Comparison of ENCODE assay signal across 14 cellular contexts in the genomic region with DNA sequence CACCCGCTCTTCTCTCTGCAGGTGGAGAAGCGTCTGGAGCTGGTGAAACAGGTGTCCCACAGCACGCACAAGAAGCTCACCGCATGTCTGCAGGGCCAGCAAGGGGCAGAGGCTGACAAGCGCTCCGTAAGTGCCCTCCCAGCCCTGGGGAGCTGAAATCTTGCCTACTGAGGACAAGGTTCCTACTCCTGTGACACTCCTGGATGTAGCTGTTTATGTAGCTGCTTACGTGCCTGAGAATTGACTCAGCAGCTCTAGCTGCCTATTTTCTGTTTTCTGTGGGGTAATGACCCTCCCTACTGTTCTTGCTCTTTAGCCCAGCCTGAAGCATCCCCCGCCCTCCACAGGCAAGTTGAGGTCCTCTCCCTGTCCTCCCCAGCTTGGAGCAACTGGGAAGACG.
DNase-seq lines count a peak whose midpoint lies in the region; ATAC-seq, FAIRE-seq and TF ChIP-seq lines count a peak whose summit lies in the region.
"Had no signal": no experiment of that assay in that cellular context is flagged by ENCODE, and none has a peak within 500 bp of the region (broad histone marks: within the 10 kb centered on the region; RNA-seq: fewer than 3 reads in every experiment).

No MANE protein-coding gene starts in this region.

- H3K14ac ChIP-seq in IMR-90 (replicated peaks; ENCODE audit: low read depth, low read length) (no peak overlapping the region), neuronal stem cell (ENCODE audit: low read length) (peak overlapping the region; percentile 94)

- H2BK120ac ChIP-seq in IMR-90 (ENCODE audit: low read depth, low read length) (no peak overlapping the region), neuronal stem cell (ENCODE audit: low read depth, low read length) (no peak overlapping the region)

- H2AFZ ChIP-seq in IMR-90 (replicated peaks; ENCODE audit: low read length, poor library complexity), result no peak overlapping the region
- H2AFZ ChIP-seq in neuronal stem cell (ENCODE audit: low read length), result no peak overlapping the region

- FAIRE-seq in GM12892 (lab: Jason Lieb, UNC), result no peak
- FAIRE-seq: GM12878 had no signal

- H4K8ac ChIP-seq in IMR-90 (ENCODE audit: low read depth in 2 of 2, low read length in 2 of 2) (no peak overlapping the region), neuronal stem cell (ENCODE audit: low read depth, low read length) (no peak overlapping the region)

- no peak overlapping the region for H3K56ac ChIP-seq in IMR-90 (ENCODE audit: extremely low read depth, insufficient read depth, low read length)

- intact Hi-C loops in IMR-90 (cut with micrococcal nuclease), result no loop called here

- 81% methylated on average over 5 of the region's 9 CpGs; no CpG with 5 or more reads in 1 of the 2 experiments for WGBS in IMR-90 (ENCODE audit: extremely low coverage in 2 of 2, insufficient read length in 1 of 2), 2 experiments
- WGBS in neuronal stem cell (ENCODE audit: extremely low coverage in 2 of 2, insufficient read length in 2 of 2, insufficient replicate concordance in 1 of 2), 2 donors, result no CpG with 5 or more reads among the region's 9 CpGs

- CTCF ChIA-PET in IMR-90 (lab: Yijun Ruan, JAX), result no interaction called here

- H2BK15ac ChIP-seq in IMR-90 (ENCODE audit: low read depth, low read length) (no peak overlapping the region), neuronal stem cell (ENCODE audit: low read length) (no peak overlapping the region)

- ATAC-seq in IMR-90 (ENCODE audit: low read depth), result peak; percentile 46; the same call in 1 of the 2 replicates
- ATAC-seq: GM12878, HCT116 had no signal

- TF ChIP-seq CTCF in IMR-90 (conservative IDR thresholded peaks at IDR 0.05; ENCODE audit: low read depth, low read length), result no peak
- TF ChIP-seq CTCF in VCaP (conservative IDR thresholded peaks at IDR 0.05), result no peak
- TF ChIP-seq CTCF in coronary artery (IDR thresholded peaks at IDR 0.05), result no peak

- H3K4me1 ChIP-seq in IMR-90 (ENCODE audit: control insufficient read depth, insufficient read depth, low read length) (no peaks in the 10 kb centered on the region), neuronal stem cell (ENCODE audit: control insufficient read depth in 2 of 2, insufficient read depth in 1 of 2, low read depth in 1 of 2, low read length in 2 of 2) (peaks cover 0 to 12% of the 10 kb centered on the region in 2 donors)
- H3K4me1 ChIP-seq: BLaER1, Caco-2 had no signal

- H2BK20ac ChIP-seq in IMR-90 (ENCODE audit: low read depth, low read length), result no peak overlapping the region

- no peak overlapping the region for H3K9ac ChIP-seq in IMR-90 (ENCODE audit: low read depth, low read length)
- no peak overlapping the region for H3K9ac ChIP-seq in neuronal stem cell (ENCODE audit: low read depth, low read length, poor library complexity)
- H3K9ac ChIP-seq: BLaER1 had no signal

- no peak for TF ChIP-seq RAD21 in IMR-90 (IDR thresholded peaks at IDR 0.05; ENCODE audit: low read length)

- H2AK9ac ChIP-seq in IMR-90 (replicated peaks; ENCODE audit: low read depth, low read length, poor library complexity), result no peak overlapping the region

- H3K9me3 ChIP-seq in IMR-90 (ENCODE audit: control insufficient read depth, insufficient read depth, low read length) (no peaks in the 10 kb centered on the region; the same call in 1 of the 2 replicates), neuronal stem cell (replicated peaks in 1 of 2; ENCODE audit: control insufficient read depth in 2 of 2, insufficient read depth in 1 of 2, low read depth in 1 of 2, low read length in 2 of 2) (peaks cover 3 to 4% of the 10 kb centered on the region in 2 donors)
- H3K9me3 ChIP-seq: Caco-2 had no signal

- H3K9me1 ChIP-seq in IMR-90 (ENCODE audit: insufficient read depth, low read length), result no peaks in the 10 kb centered on the region

- no peak overlapping the region for H4K5ac ChIP-seq in IMR-90 (ENCODE audit: low read depth, low read length)

- dilution Hi-C loops in IMR-90 (cut with HindIII; ENCODE audit: low sequenced_read_pairs, unreplicated experiment), result no loop called here

- H3K27me3 ChIP-seq in IMR-90 (ENCODE audit: control insufficient read depth, insufficient read depth, low read length) (peaks cover 6% of the 10 kb centered on the region), neuronal stem cell (ENCODE audit: control insufficient read depth in 3 of 3, insufficient read depth in 3 of 3, low read depth in 1 of 3, low read length in 3 of 3) (no peaks in the 10 kb centered on the region)
- H3K27me3 ChIP-seq: BLaER1 had no signal

- POLR2A ChIA-PET in IMR-90 (lab: Charles Lee; ENCODE audit: unreplicated experiment), result no interaction called here

- in situ Hi-C loops in IMR-90 (cut with MboI; ENCODE audit: low sequenced_read_pairs), result no loop called here

- H3K4me3 ChIP-seq in IMR-90 (ENCODE audit: insufficient read depth, low read depth, low read length) (no peak overlapping the region), neuronal stem cell (ENCODE audit: low read length in 2 of 2) (no peak overlapping the region), coronary artery (no peak overlapping the region)
- H3K4me3 ChIP-seq: BLaER1, GM12878 had no signal

- H3K36me3 ChIP-seq in IMR-90 (ENCODE audit: control insufficient read depth, insufficient read depth, low read length), result no peaks in the 10 kb centered on the region
- H3K36me3 ChIP-seq in neuronal stem cell (replicated peaks in 1 of 2; ENCODE audit: control insufficient read depth in 2 of 2, insufficient read depth in 2 of 2, low read length in 2 of 2), result no peaks in the 10 kb centered on the region

- H3K18ac ChIP-seq in IMR-90 (ENCODE audit: low read depth, low read length) (no peak overlapping the region), neuronal stem cell (ENCODE audit: low read length) (peak overlapping the region; percentile 54)

- no peaks in the 10 kb centered on the region for H3K79me1 ChIP-seq in IMR-90 (ENCODE audit: low read depth in 1 of 2, low read length in 2 of 2)
- H3K79me1 ChIP-seq in neuronal stem cell (ENCODE audit: low read depth, low read length), result no peaks in the 10 kb centered on the region

- no peak overlapping the region for H3K4me2 ChIP-seq in IMR-90 (ENCODE audit: low read depth, low read length)
- no peak overlapping the region for H3K4me2 ChIP-seq in neuronal stem cell (ENCODE audit: insufficient read depth, low read length, poor library complexity, severe bottlenecking)
- H3K4me2 ChIP-seq: BLaER1 had no signal

- H4K91ac ChIP-seq in IMR-90 (ENCODE audit: insufficient read depth, low read depth, low read length) (no peak overlapping the region), neuronal stem cell (ENCODE audit: low read depth, low read length, poor library complexity) (no peak overlapping the region)

- no peak overlapping the region for H3K4ac ChIP-seq in IMR-90 (ENCODE audit: low read depth, low read length)
- H3K4ac ChIP-seq in neuronal stem cell (ENCODE audit: low read length), result no peak overlapping the region

- no peak overlapping the region for H3K27ac ChIP-seq in IMR-90 (ENCODE audit: insufficient read depth, low read length)
- peak overlapping the region; percentile 27; the same call in 1 of the 2 replicates for H3K27ac ChIP-seq in VCaP
- no peak overlapping the region for H3K27ac ChIP-seq in neuronal stem cell (replicated peaks; ENCODE audit: low read length)
- H3K27ac ChIP-seq in coronary artery, result no peak overlapping the region
- H3K27ac ChIP-seq: BLaER1 had no signal

- DNase-seq in NCI-H345 (lab: John Stamatoyannopoulos, UW), result peak; percentile 7
- no peak for DNase-seq in NCI-H345 treated with DMSO at 0.1 percent for 48 hours (lab: John Stamatoyannopoulos, UW; ENCODE audit: unreplicated experiment)
- DNase-seq in IMR-90, result peak; percentile 2
- DNase-seq in neuronal stem cell (ENCODE audit: low spot score), result no peak
- no peak for DNase-seq in coronary artery (ENCODE audit: low spot score)
- no peak for DNase-seq in GM12892 (ENCODE audit: insufficient read length)
- DNase-seq: 8988T; AML-193; Caco-2; CD8-positive, alpha-beta memory T cell had no signal

- no peak overlapping the region for H3K23ac ChIP-seq in IMR-90 (ENCODE audit: low read depth, low read length)
- peak overlapping the region; percentile 49 for H3K23ac ChIP-seq in neuronal stem cell (ENCODE audit: low read depth, low read length, poor library complexity)

- H2AK5ac ChIP-seq in IMR-90 (ENCODE audit: low read depth, low read length) (no peak overlapping the region), neuronal stem cell (ENCODE audit: low read depth, low read length) (no peak overlapping the region)

- H2BK12ac ChIP-seq in neuronal stem cell (ENCODE audit: low read length), result no peak overlapping the region

- no peaks in the 10 kb centered on the region for H4K20me1 ChIP-seq in IMR-90 (ENCODE audit: insufficient read depth, low read length)
- H4K20me1 ChIP-seq: BLaER1 had no signal

- no peak overlapping the region for H2BK5ac ChIP-seq in IMR-90 (ENCODE audit: low read depth, low read length, poor library complexity, severe bottlenecking)
- H2BK5ac ChIP-seq in neuronal stem cell (ENCODE audit: low read length), result no peak overlapping the region

- BruUV-seq in IMR-90 (replicated peaks; lab: Mats Ljungman, UMichigan), result no TSS peak

- TF ChIP-seq POLR2A in IMR-90 (IDR thresholded peaks at IDR 0.05; ENCODE audit: low read depth, low read length), result no peak
- no peak for TF ChIP-seq POLR2A in GM12892 (IDR thresholded peaks at IDR 0.05; ENCODE audit: low read depth, low read length)

TF ChIP-seq in IMR-90, 13 proteins besides CTCF, POLR2A, EP300 and RAD21 (continues in another document):
- TF ChIP-seq RCOR1 (IDR thresholded peaks at IDR 0.05; ENCODE audit: insufficient replicate concordance, low read length), result no peak
- TF ChIP-seq, protein P1, sequence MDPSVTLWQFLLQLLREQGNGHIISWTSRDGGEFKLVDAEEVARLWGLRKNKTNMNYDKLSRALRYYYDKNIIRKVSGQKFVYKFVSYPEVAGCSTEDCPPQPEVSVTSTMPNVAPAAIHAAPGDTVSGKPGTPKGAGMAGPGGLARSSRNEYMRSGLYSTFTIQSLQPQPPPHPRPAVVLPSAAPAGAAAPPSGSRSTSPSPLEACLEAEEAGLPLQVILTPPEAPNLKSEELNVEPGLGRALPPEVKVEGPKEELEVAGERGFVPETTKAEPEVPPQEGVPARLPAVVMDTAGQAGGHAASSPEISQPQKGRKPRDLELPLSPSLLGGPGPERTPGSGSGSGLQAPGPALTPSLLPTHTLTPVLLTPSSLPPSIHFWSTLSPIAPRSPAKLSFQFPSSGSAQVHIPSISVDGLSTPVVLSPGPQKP (IDR thresholded peaks at IDR 0.05; ENCODE audit: borderline replicate concordance, low read depth, low read length), result no peak
- TF ChIP-seq CEBPB (IDR thresholded peaks at IDR 0.05; ENCODE audit: low read depth, low read length), result no peak
- TF ChIP-seq NFE2L2 (IDR thresholded peaks at IDR 0.05; ENCODE audit: low read depth, low read length), result no peak
- no peak for TF ChIP-seq BHLHE40 (IDR thresholded peaks at IDR 0.05; ENCODE audit: low read depth, low read length)
- no peak for TF ChIP-seq MAFK (IDR thresholded peaks at IDR 0.05; ENCODE audit: low read depth, low read length)
- TF ChIP-seq SMC3 (IDR thresholded peaks at IDR 0.05; ENCODE audit: low read depth, low read length), result no peak
- no peak for TF ChIP-seq MXI1 (IDR thresholded peaks at IDR 0.05; ENCODE audit: borderline replicate concordance, low read depth, low read length)
- TF ChIP-seq FOS (IDR thresholded peaks at IDR 0.05; ENCODE audit: low read depth, low read length), result no peak
- no peak for TF ChIP-seq RFX5 (IDR thresholded peaks at IDR 0.05; ENCODE audit: low read depth, low read length)

Comparison
In these comparisons a context has a peak if more than half of its experiments do, and no peak if none do; other contexts are left out.
1. DNase-seq: peak in NCI-H345 (single experiment) and IMR-90 (single experiment); none in NCI-H345 treated with DMSO at 0.1 percent for 48 hours (single experiment), neuronal stem cell (single experiment), coronary artery (single experiment) and GM12892 (single experiment).